ENCODE assay signal across 25 cellular contexts in genomic region chr17:37137070-37137610, GRCh38.
"Had no signal": no experiment of that assay in that cellular context is flagged by ENCODE, and none has a peak within 500 bp of the region (broad histone marks: within the 10 kb centered on the region; RNA-seq: fewer than 3 reads in every experiment).

No MANE protein-coding gene starts in this region.

- H3K36me3 ChIP-seq: thyroid gland had no signal

- DNase-seq: activated CD4-positive, alpha-beta T cell treated with anti-CD3 and anti-CD28 coated beads, Interleukin-2, amount 10 ng/mL, durations not matched to agents 7 days and 5 days; activated CD8-positive, alpha-beta T cell treated with anti-CD3 and anti-CD28 coated beads, Interleukin-2, amount 10 ng/mL, durations not matched to agents 7 days and 5 days; activated naive CD4-positive, alpha-beta T cell treated with anti-CD3 and anti-CD28 coated beads, Interleukin-2, amount 10 ng/mL, durations not matched to agents 7 days and 5 days; activated naive CD8-positive, alpha-beta T cell treated with anti-CD3 and anti-CD28 coated beads, Interleukin-2, amount 50 U/mL, for 24 hours; activated T-cell treated with anti-CD3 and anti-CD28 coated beads, Interleukin-2, amount 50 U/mL, for 24 hours; anterior cingulate cortex; effector CD4-positive, alpha-beta T cell; nucleus accumbens; stimulated activated CD4-positive, alpha-beta T cell treated with anti-CD3 and anti-CD28 coated beads, Interleukin-12 subunit alpha, Interleukin-12 subunit beta, amount 100 ng/mL, for 4 hours; stimulated activated CD4-positive, alpha-beta T cell treated with anti-CD3 and anti-CD28 coated beads, Interleukin-1b, Interleukin-23, amount 100 ng/mL, for 48 hours; stimulated activated naive CD4-positive, alpha-beta T cell treated with Interleukin-2 at 50 U/mL for 16 hours; T-cell; T-helper 9 cell; thyroid gland had no signal

- H3K4me3 ChIP-seq: coronary artery, hepatocyte, lung, thyroid gland had no signal

- H2AFZ ChIP-seq: hepatocyte had no signal

- H3K27ac ChIP-seq: coronary artery, hepatocyte, thyroid gland had no signal

- H3K4me1 ChIP-seq: thyroid gland had no signal

- H3K36me3 Mint-ChIP-seq: activated naive CD4-positive, alpha-beta T cell treated with anti-CD3 and anti-CD28 coated beads, Interleukin-2, amount 10 ng/mL, durations not matched to agents 7 days and 5 days; natural killer cell treated with Interleukin-12 subunit alpha and Interleukin-12 subunit beta and Interleukin-15 and Interleukin-18, amount 100 ng/mL, for 72 hours had no signal

- H3K27me3 Mint-ChIP-seq: activated CD4-positive, alpha-beta T cell treated with anti-CD3 and anti-CD28 coated beads, Interleukin-2, amount 10 ng/mL, durations not matched to agents 7 days and 5 days; activated naive CD4-positive, alpha-beta T cell treated with anti-CD3 and anti-CD28 coated beads, Interleukin-2, amount 10 ng/mL, durations not matched to agents 7 days and 5 days; activated naive CD8-positive, alpha-beta T cell treated with anti-CD3 and anti-CD28 coated beads, Interleukin-2, amount 50 U/mL, for 24 hours; activated T-cell treated with anti-CD3 and anti-CD28 coated beads, Interleukin-2, amount 50 U/mL, for 24 hours; brain; central memory CD8-positive, alpha-beta T cell; natural killer cell treated with Interleukin-12 subunit alpha and Interleukin-12 subunit beta and Interleukin-15 and Interleukin-18, amount 100 ng/mL, for 72 hours; progenitor cell of endocrine pancreas; T-cell had no signal

- H3K27ac Mint-ChIP-seq: activated CD4-positive, alpha-beta T cell treated with anti-CD3 and anti-CD28 coated beads, Interleukin-2, amount 10 ng/mL, durations not matched to agents 7 days and 5 days; activated CD8-positive, alpha-beta T cell treated with anti-CD3 and anti-CD28 coated beads, Interleukin-2, amount 10 ng/mL, durations not matched to agents 7 days and 5 days; activated naive CD4-positive, alpha-beta T cell treated with anti-CD3 and anti-CD28 coated beads, Interleukin-2, amount 10 ng/mL, durations not matched to agents 7 days and 5 days; activated naive CD8-positive, alpha-beta T cell treated with anti-CD3 and anti-CD28 coated beads, Interleukin-2, amount 50 U/mL, for 24 hours; activated T-cell treated with anti-CD3 and anti-CD28 coated beads, Interleukin-2, amount 50 U/mL, for 24 hours; activated T-helper 2 cell treated with anti-CD3 and anti-CD28 coated beads, Interferon-gamma antibody, Interleukin-2, Interleukin-4, amounts not matched to agents 10 μg/mL and 5 μg/mL and 100 μg/mL, durations not matched to agents 14 hours and 24 hours and 36 hours; mesothelial cell of epicardium; natural killer cell treated with Interleukin-12 subunit alpha and Interleukin-12 subunit beta and Interleukin-15 and Interleukin-18, amount 100 ng/mL, for 72 hours; progenitor cell of endocrine pancreas; T-cell had no signal

- H3K9me3 ChIP-seq: thyroid gland had no signal

- H3K4me3 Mint-ChIP-seq: activated CD4-positive, alpha-beta T cell treated with anti-CD3 and anti-CD28 coated beads, Interleukin-2, amount 10 ng/mL, durations not matched to agents 7 days and 5 days; activated CD8-positive, alpha-beta T cell treated with anti-CD3 and anti-CD28 coated beads, Interleukin-2, amount 10 ng/mL, durations not matched to agents 7 days and 5 days; activated naive CD4-positive, alpha-beta T cell treated with anti-CD3 and anti-CD28 coated beads, Interleukin-2, amount 10 ng/mL, durations not matched to agents 7 days and 5 days; activated naive CD8-positive, alpha-beta T cell treated with anti-CD3 and anti-CD28 coated beads, Interleukin-2, amount 50 U/mL, for 24 hours; activated T-cell treated with anti-CD3 and anti-CD28 coated beads, Interleukin-2, amount 50 U/mL, for 24 hours; brain; central memory CD8-positive, alpha-beta T cell; mesothelial cell of epicardium; natural killer cell treated with Interleukin-12 subunit alpha and Interleukin-12 subunit beta and Interleukin-15 and Interleukin-18, amount 100 ng/mL, for 72 hours; T-cell had no signal

- ATAC-seq: activated CD8-positive, alpha-beta T cell treated with anti-CD3 and anti-CD28 coated beads, Interleukin-2, amount 10 ng/mL, durations not matched to agents 7 days and 5 days; activated naive CD8-positive, alpha-beta T cell treated with anti-CD3 and anti-CD28 coated beads, Interleukin-2, amount 50 U/mL, for 24 hours; esophagus mucosa; left lobe of liver; natural killer cell treated with Interleukin-12 subunit alpha and Interleukin-12 subunit beta and Interleukin-15 and Interleukin-18, amount 100 ng/mL, for 72 hours; T-cell had no signal

- H3K27me3 ChIP-seq: hepatocyte, thyroid gland had no signal

- H3K9me3 Mint-ChIP-seq: activated CD4-positive, alpha-beta T cell treated with anti-CD3 and anti-CD28 coated beads, Interleukin-2, amount 10 ng/mL, durations not matched to agents 7 days and 5 days; activated naive CD4-positive, alpha-beta T cell treated with anti-CD3 and anti-CD28 coated beads, Interleukin-2, amount 10 ng/mL, durations not matched to agents 7 days and 5 days; activated naive CD8-positive, alpha-beta T cell treated with anti-CD3 and anti-CD28 coated beads, Interleukin-2, amount 50 U/mL, for 24 hours; activated T-cell treated with anti-CD3 and anti-CD28 coated beads, Interleukin-2, amount 50 U/mL, for 24 hours; activated T-helper 2 cell treated with anti-CD3 and anti-CD28 coated beads, Interferon-gamma antibody, Interleukin-2, Interleukin-4, amounts not matched to agents 10 μg/mL and 5 μg/mL and 100 μg/mL, durations not matched to agents 14 hours and 24 hours and 36 hours; brain; central memory CD8-positive, alpha-beta T cell; mesothelial cell of epicardium; natural killer cell treated with Interleukin-12 subunit alpha and Interleukin-12 subunit beta and Interleukin-15 and Interleukin-18, amount 100 ng/mL, for 72 hours; T-cell had no signal

- H3K4me2 ChIP-seq: hepatocyte had no signal

- H3K4me1 Mint-ChIP-seq: central memory CD8-positive, alpha-beta T cell had no signal

- H3K79me2 ChIP-seq: hepatocyte had no signal
